In the genomic region with DNA sequence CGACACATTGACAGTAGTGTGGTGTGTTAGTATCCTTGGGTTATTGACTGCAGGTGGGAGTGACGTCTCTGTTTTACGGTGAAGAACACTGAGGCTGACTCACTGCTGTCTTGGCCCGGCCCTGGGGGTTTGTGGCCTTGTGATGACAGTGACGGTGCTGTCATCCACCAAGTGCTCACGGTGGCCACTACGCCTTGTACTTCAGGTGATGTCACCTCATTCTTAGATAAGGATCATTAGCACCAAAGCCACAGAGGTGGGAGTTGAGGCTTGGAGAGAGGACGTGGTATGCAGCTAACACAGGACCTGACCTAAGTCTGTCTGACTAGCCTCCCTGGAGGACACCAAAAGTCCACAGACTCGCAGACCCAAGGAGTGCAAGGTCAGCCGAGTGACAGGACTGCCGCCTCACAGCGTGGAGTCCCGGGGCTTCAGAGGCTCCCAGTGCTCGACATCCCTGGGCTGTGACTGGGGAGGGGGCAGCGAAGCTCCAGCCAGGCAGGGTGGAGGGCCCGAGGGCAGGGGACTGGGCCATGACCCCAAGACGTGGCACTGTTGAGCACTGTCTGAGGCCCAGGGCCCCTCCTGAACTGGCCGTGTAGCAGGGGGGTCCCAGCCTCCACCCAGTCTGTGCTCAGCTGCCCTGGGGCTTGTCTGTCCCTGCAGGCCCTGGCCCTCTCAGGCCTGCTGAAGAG, we compare ENCODE assay signal across 8 cellular contexts. TPM values are rescaled to one million over a fixed set of nuclear protein-coding genes. Genes with fewer than 3 reads are reported as not detected.
DNase-seq lines count a peak whose midpoint lies in the region; ATAC-seq and TF ChIP-seq lines count a peak whose summit lies in the region.

No MANE protein-coding gene starts in this region.

- no peak overlapping the region for H2AFZ ChIP-seq in osteoblast (ENCODE audit: low read length)

- H3K9me3 Mint-ChIP-seq in CD4-positive, CD25-positive, alpha-beta regulatory T cell, result no peaks in the 10 kb centered on the region
- no peaks in the 10 kb centered on the region for H3K9me3 Mint-ChIP-seq in activated naive CD8-positive, alpha-beta T cell treated with anti-CD3 and anti-CD28 coated beads for 36 hours

- no peaks in the 10 kb centered on the region for H3K4me1 ChIP-seq in CD4-positive, CD25-positive, alpha-beta regulatory T cell (ENCODE audit: control insufficient read depth, insufficient read depth, low read length, poor library complexity, severe bottlenecking)
- H3K4me1 ChIP-seq in osteoblast (ENCODE audit: insufficient read depth, low read length), result no peaks in the 10 kb centered on the region
- no peaks in the 10 kb centered on the region for H3K4me1 ChIP-seq in transverse colon

- no peak overlapping the region for H3K27ac Mint-ChIP-seq in CD4-positive, CD25-positive, alpha-beta regulatory T cell
- H3K27ac Mint-ChIP-seq in activated naive CD8-positive, alpha-beta T cell treated with anti-CD3 and anti-CD28 coated beads for 36 hours, result no peak overlapping the region

- peak; percentile 16 to 41 for ATAC-seq in CD4-positive, CD25-positive, alpha-beta regulatory T cell (ENCODE audit: low read depth in 2 of 2)
- no peak for ATAC-seq in GM19467 (IDR thresholded peaks at IDR 0.05; ENCODE audit: unreplicated experiment)

- TF ChIP-seq EP300 in transverse colon (IDR thresholded peaks at IDR 0.05; ENCODE audit: low read depth), result no peak

- TF ChIP-seq POLR2A in NB4 (IDR thresholded peaks at IDR 0.05; ENCODE audit: extremely low read depth, insufficient read length) (no peak), transverse colon (IDR thresholded peaks at IDR 0.05) (no peak)

- peaks cover 14% of the 10 kb centered on the region for H4K20me1 ChIP-seq in osteoblast (ENCODE audit: insufficient read depth, low read length)

- no peak overlapping the region for H3K4me2 ChIP-seq in osteoblast (ENCODE audit: insufficient read depth, low read length)

- 80% methylated on average over 16 of the region's 18 CpGs; no CpG with 5 or more reads in 1 of the 2 donors for WGBS in transverse colon (ENCODE audit: low coverage in 1 of 2), 2 donors

- intact Hi-C loops in transverse colon (cut with DNase I; ENCODE audit: low total_unique reads), result no loop called here

- in situ Hi-C loops in transverse colon (cut with MboI; ENCODE audit: low pct_ligation_motif_present in 1 of 4, low pct_unique_long_range_greater_than_20kb in 1 of 4, low sequenced_read_pairs in 3 of 4), result loop anchor here in 3 of 4 donors (25.0 kb wide), 1 partner anchor 325 kb away; no protein-coding TSS in a partner anchor

- H3K9me3 ChIP-seq in CD4-positive, CD25-positive, alpha-beta regulatory T cell (ENCODE audit: control insufficient read depth in 2 of 2, low read length in 2 of 2), result no peaks in the 10 kb centered on the region
- no peaks in the 10 kb centered on the region for H3K9me3 ChIP-seq in osteoblast (ENCODE audit: low read depth, low read length)
- H3K9me3 ChIP-seq in transverse colon, result no peaks in the 10 kb centered on the region

- H3K27ac ChIP-seq in CD4-positive, CD25-positive, alpha-beta regulatory T cell (ENCODE audit: insufficient read depth, low read length, poor library complexity, severe bottlenecking), result no peak overlapping the region
- H3K27ac ChIP-seq in osteoblast (ENCODE audit: low read depth, low read length), result no peak overlapping the region
- H3K27ac ChIP-seq in transverse colon, result no peak overlapping the region

- H3K4me3 ChIP-seq in CD4-positive, CD25-positive, alpha-beta regulatory T cell (ENCODE audit: low read depth, low read length), result no peak overlapping the region
- no peak overlapping the region for H3K4me3 ChIP-seq in NB4 (ENCODE audit: low read depth, low read length)
- no peak overlapping the region for H3K4me3 ChIP-seq in osteoblast (ENCODE audit: insufficient read depth, low read length)
- no peak overlapping the region for H3K4me3 ChIP-seq in transverse colon

- no peaks in the 10 kb centered on the region for H3K36me3 ChIP-seq in CD4-positive, CD25-positive, alpha-beta regulatory T cell (ENCODE audit: control insufficient read depth, insufficient read depth, low read length)
- H3K36me3 ChIP-seq in osteoblast (ENCODE audit: insufficient read depth, low read length), result peaks cover 7% of the 10 kb centered on the region
- no peaks in the 10 kb centered on the region for H3K36me3 ChIP-seq in transverse colon

- DNase-seq in CD4-positive, CD25-positive, alpha-beta regulatory T cell, result peak in 1 of 3 donors; percentile 15
- DNase-seq in NB4 (ENCODE audit: low read depth) (peak; percentile 63), osteoblast (ENCODE audit: insufficient read length, low spot score, missing footprints) (peak; percentile 88), transverse colon (no peak), DMS53 (lab: John Stamatoyannopoulos, UW) (no peak), DMS53 treated with DMSO at 0.1 percent for 48 hours (lab: John Stamatoyannopoulos, UW; ENCODE audit: unreplicated experiment) (no peak)
- DNase-seq in activated naive CD8-positive, alpha-beta T cell treated with anti-CD3 and anti-CD28 coated beads for 36 hours, result peak; percentile 34

- H3K4me3 Mint-ChIP-seq in CD4-positive, CD25-positive, alpha-beta regulatory T cell, result no peak overlapping the region
- no peak overlapping the region for H3K4me3 Mint-ChIP-seq in activated naive CD8-positive, alpha-beta T cell treated with anti-CD3 and anti-CD28 coated beads for 36 hours

- TF ChIP-seq CTCF in NB4 (IDR thresholded peaks at IDR 0.05; ENCODE audit: low read depth, low read length) (no peak), osteoblast (IDR thresholded peaks at IDR 0.05; ENCODE audit: extremely low read depth, low read depth, low read length) (no peak), transverse colon (IDR thresholded peaks at IDR 0.05) (no peak)

- H3K4me1 Mint-ChIP-seq in CD4-positive, CD25-positive, alpha-beta regulatory T cell, result peaks cover 0 to 4% (median 0%) of the 10 kb centered on the region in 4 donors
- peaks cover 27% of the 10 kb centered on the region for H3K4me1 Mint-ChIP-seq in activated naive CD8-positive, alpha-beta T cell treated with anti-CD3 and anti-CD28 coated beads for 36 hours

- H3K27me3 Mint-ChIP-seq in CD4-positive, CD25-positive, alpha-beta regulatory T cell, result no peaks in the 10 kb centered on the region
- no peaks in the 10 kb centered on the region for H3K27me3 Mint-ChIP-seq in activated naive CD8-positive, alpha-beta T cell treated with anti-CD3 and anti-CD28 coated beads for 36 hours

- H3K36me3 Mint-ChIP-seq in CD4-positive, CD25-positive, alpha-beta regulatory T cell, result no peaks in the 10 kb centered on the region
- H3K36me3 Mint-ChIP-seq in activated naive CD8-positive, alpha-beta T cell treated with anti-CD3 and anti-CD28 coated beads for 36 hours, result peaks cover 9% of the 10 kb centered on the region

- H3K79me2 ChIP-seq in osteoblast (ENCODE audit: insufficient read depth, low read length), result no peaks in the 10 kb centered on the region

- H3K27me3 ChIP-seq in CD4-positive, CD25-positive, alpha-beta regulatory T cell (ENCODE audit: control insufficient read depth, insufficient read depth, low read length), result no peaks in the 10 kb centered on the region
- H3K27me3 ChIP-seq in osteoblast (ENCODE audit: insufficient read depth, low read length) (no peaks in the 10 kb centered on the region), transverse colon (no peaks in the 10 kb centered on the region)

RNA-seq across cellular contexts. Expression of a gene that starts 56.5 kb away (rescaled TPM):
- total RNA-seq in CD4-positive, CD25-positive, alpha-beta regulatory T cell, result 48.8 TPM
- 10 to 100 TPM; 24.8 to 42.2 (median 32.3) TPM for polyA plus RNA-seq in CD4-positive, CD25-positive, alpha-beta regulatory T cell
- 100 to 1,000 TPM; 160 to 169 TPM for total RNA-seq in activated naive CD8-positive, alpha-beta T cell treated with anti-CD3 and anti-CD28 coated beads for 36 hours
- total RNA-seq in osteoblast (19.4 and 20.6 TPM in 2 replicates), transverse colon (10 to 100 TPM; 16.0 to 40.6 (median 26.9) TPM)

Comparison
In these comparisons a context has a peak if more than half of its experiments do, and no peak if none do; other contexts are left out.
1. DNase-seq: peak in NB4 (single experiment), activated naive CD8-positive, alpha-beta T cell treated with anti-CD3 and anti-CD28 coated beads for 36 hours (single experiment) and osteoblast (single experiment); none in transverse colon (single experiment), DMS53 (single experiment) and DMS53 treated with DMSO at 0.1 percent for 48 hours (single experiment).